Comparison of ENCODE assay signal across 8 cellular contexts in genomic region chr18:12838178-12838634, GRCh38. TPM values are rescaled to one million over a fixed set of nuclear protein-coding genes. Genes with fewer than 3 reads are reported as not detected.
DNase-seq lines count a peak whose midpoint lies in the region; ATAC-seq lines count a peak whose summit lies in the region.

No MANE protein-coding gene starts in this region.

- no peaks in the 10 kb centered on the region for H3K9me3 ChIP-seq in GM23248 (ENCODE audit: low read depth)
- H3K9me3 ChIP-seq in SJSA1 (replicated peaks) = no peaks in the 10 kb centered on the region

- H3K36me3 ChIP-seq in GM23248 (ENCODE audit: low read depth) = no peaks in the 10 kb centered on the region
- H3K36me3 ChIP-seq in SJSA1 = peaks cover 18% of the 10 kb centered on the region

- H3K4me2 ChIP-seq in GM23248 (ENCODE audit: unreplicated experiment) = peak overlapping the region; percentile 74

- peak overlapping the region; percentile 49 to 92 for H3K27ac Mint-ChIP-seq in effector memory CD8-positive, alpha-beta T cell
- H3K27ac Mint-ChIP-seq in naive thymus-derived CD8-positive, alpha-beta T cell = peak overlapping the region in 9 of 10 donors; percentile 35 to 90 (median 71)

- H3K4me1 Mint-ChIP-seq in effector memory CD8-positive, alpha-beta T cell (ENCODE audit: low read depth in 2 of 2) = peaks cover 44 to 54% of the 10 kb centered on the region in 2 donors
- peaks cover 30 to 57% (median 53%) of the 10 kb centered on the region in 4 donors for H3K4me1 Mint-ChIP-seq in naive thymus-derived CD8-positive, alpha-beta T cell

- H2AFZ ChIP-seq in GM23248 = peak overlapping the region; percentile 32

- DNase-seq in A172 (ENCODE audit: low spot score) (peak; percentile 80), GM23248 (peak; percentile 93), SJSA1 (ENCODE audit: low read depth in 1 of 2, low spot score in 2 of 2) (peak; percentile 65 to 71), DMS153 (lab: John Stamatoyannopoulos, UW) (no peak)
- DNase-seq in effector memory CD8-positive, alpha-beta T cell = peak in 1 of 3 experiments; percentile 14
- no peak for DNase-seq in naive thymus-derived CD8-positive, alpha-beta T cell
- no peak for DNase-seq in stimulated activated CD4-positive, alpha-beta T cell treated with anti-CD3 and anti-CD28 coated beads, Interleukin-2, amount 100 ng/mL, for 24 hours

- WGBS in GM23248 (ENCODE audit: low coverage in 1 of 2, low lambda C conversion rate in 2 of 2, missing lambda C conversion rate in 2 of 2), 2 experiments = 39 to 41% methylated on average over 4 of the region's 4 CpGs

- peaks cover 29% of the 10 kb centered on the region for H3K36me3 Mint-ChIP-seq in effector memory CD8-positive, alpha-beta T cell (ENCODE audit: insufficient read depth)
- peaks cover 5 to 39% (median 23%) of the 10 kb centered on the region in 3 donors for H3K36me3 Mint-ChIP-seq in naive thymus-derived CD8-positive, alpha-beta T cell

- H3K9me2 ChIP-seq in GM23248 (ENCODE audit: insufficient read depth) = no peaks in the 10 kb centered on the region

- H3K9me3 Mint-ChIP-seq in effector memory CD8-positive, alpha-beta T cell = no peaks in the 10 kb centered on the region
- no peaks in the 10 kb centered on the region for H3K9me3 Mint-ChIP-seq in naive thymus-derived CD8-positive, alpha-beta T cell

- H3K27me3 Mint-ChIP-seq in effector memory CD8-positive, alpha-beta T cell = no peaks in the 10 kb centered on the region
- no peaks in the 10 kb centered on the region for H3K27me3 Mint-ChIP-seq in naive thymus-derived CD8-positive, alpha-beta T cell

- peak overlapping the region; percentile 51 for H3K4me3 ChIP-seq in GM23248
- H3K4me3 ChIP-seq in SJSA1 = no peak overlapping the region

- H3K9ac ChIP-seq in GM23248 = peak overlapping the region; percentile 56

- H3K27ac ChIP-seq in GM23248 (peak overlapping the region; percentile 86), SJSA1 (peak overlapping the region; percentile 64)

- peaks cover 40% of the 10 kb centered on the region for H3F3A ChIP-seq in GM23248 (ENCODE audit: insufficient read depth)

- peak overlapping the region; percentile 66 to 81 for H3K4me3 Mint-ChIP-seq in effector memory CD8-positive, alpha-beta T cell
- peak overlapping the region in 8 of 10 donors; percentile 20 to 68 (median 49) for H3K4me3 Mint-ChIP-seq in naive thymus-derived CD8-positive, alpha-beta T cell

- H3K4me1 ChIP-seq in GM23248 (ENCODE audit: insufficient read depth) = peaks cover 38% of the 10 kb centered on the region
- H3K4me1 ChIP-seq in SJSA1 (replicated peaks) = peaks cover 51% of the 10 kb centered on the region

- POLR2A ChIA-PET in naive thymus-derived CD8-positive, alpha-beta T cell (lab: Charles Lee) = interaction anchor here (1.1 kb wide), 1 partner anchor 9 kb away, joined by 3 read pairs; no protein-coding TSS in a partner anchor

- peaks cover 70% of the 10 kb centered on the region for H3K79me2 ChIP-seq in GM23248 (ENCODE audit: insufficient read depth)

- no peaks in the 10 kb centered on the region for H4K20me1 ChIP-seq in GM23248 (ENCODE audit: insufficient read depth)

- ATAC-seq in effector memory CD8-positive, alpha-beta T cell (replicated peaks) = no peak
- no peak for ATAC-seq in naive thymus-derived CD8-positive, alpha-beta T cell
- ATAC-seq in HG03521 (IDR thresholded peaks at IDR 0.05; ENCODE audit: unreplicated experiment) = no peak

- in situ Hi-C loops in GM23248 (cut with MboI) = no loop called here

- H3K27me3 ChIP-seq in GM23248 (replicated peaks; ENCODE audit: insufficient read depth) (no peaks in the 10 kb centered on the region), SJSA1 (replicated peaks) (no peaks in the 10 kb centered on the region)

RNA-seq across cellular contexts. Expression of gene PTPN2, which starts 45.8 kb away (rescaled TPM):
- total RNA-seq in A172 (2014; rRNA removed; shearing (Covaris generic)) = 41.1 and 43.9 TPM in 2 replicates
- 18.4 and 36.9 TPM in 2 replicates for total RNA-seq in GM23248 (2014; rRNA removed; shearing (Covaris generic))
- polyA plus RNA-seq in GM23248 (2016; fragmentation: Nextera tagmentation; extraction: Ambion mirVana) = 30.5 and 30.6 TPM in 2 replicates
- 52.2 and 52.7 TPM in 2 replicates for total RNA-seq in SJSA1 (2014; rRNA removed; shearing (Covaris generic))
- total RNA-seq in naive thymus-derived CD8-positive, alpha-beta T cell = 10 to 100 TPM; 62.7 to 71.7 TPM
- polyA plus RNA-seq in naive thymus-derived CD8-positive, alpha-beta T cell = 10 to 100 TPM; 71.4 to 76.1 (median 74.2) TPM

Comparison
In these comparisons a context has a peak if more than half of its experiments do, and no peak if none do; other contexts are left out.
1. DNase-seq: peak in A172 (single experiment), GM23248 (single experiment) and SJSA1 (2 of 2); none in naive thymus-derived CD8-positive, alpha-beta T cell (0 of 10), stimulated activated CD4-positive, alpha-beta T cell treated with anti-CD3 and anti-CD28 coated beads, Interleukin-2, amount 100 ng/mL, for 24 hours (0 of 2) and DMS153 (single experiment).